13 cellular contexts compared by ENCODE assay signal in genomic region chr17:65062168-65062915, GRCh38. TPM values are rescaled to one million over a fixed set of nuclear protein-coding genes. Genes with fewer than 3 reads are reported as not detected.
DNase-seq lines count a peak whose midpoint lies in the region; ATAC-seq and TF ChIP-seq lines count a peak whose summit lies in the region.
"Had no signal": no experiment of that assay in that cellular context is flagged by ENCODE, and none has a peak within 500 bp of the region (broad histone marks: within the 10 kb centered on the region; RNA-seq: fewer than 3 reads in every experiment).

No MANE protein-coding gene starts in this region.

- H3K36me3 Mint-ChIP-seq in central memory CD8-positive, alpha-beta T cell (ENCODE audit: insufficient read depth): peaks cover 2% of the 10 kb centered on the region
- no peaks in the 10 kb centered on the region for H3K36me3 Mint-ChIP-seq in CD4-positive, alpha-beta T cell (ENCODE audit: low read depth)
- H3K36me3 Mint-ChIP-seq: activated naive CD8-positive, alpha-beta T cell had no signal

- H3K27ac ChIP-seq in left lung (peak overlapping the region in 1 of 2 donors; percentile 43), subcutaneous abdominal adipose tissue (ENCODE audit: low read depth, low read length) (peak overlapping the region; percentile 47), A673 (ENCODE audit: low read depth, low read length, poor library complexity, severe bottlenecking) (no peak overlapping the region)
- no peak overlapping the region for H3K27ac ChIP-seq in CD4-positive, alpha-beta T cell (ENCODE audit: low read depth, low read length)

- H3K36me3 ChIP-seq in left lung (no peaks in the 10 kb centered on the region), subcutaneous abdominal adipose tissue (ENCODE audit: control insufficient read depth in 5 of 5, insufficient read depth in 5 of 5, low read length in 5 of 5) (no peaks in the 10 kb centered on the region), A673 (ENCODE audit: insufficient read depth, low read length, poor library complexity, severe bottlenecking) (no peaks in the 10 kb centered on the region)

- H3K4me3 ChIP-seq in left lung (no peak overlapping the region), subcutaneous abdominal adipose tissue (ENCODE audit: low read depth in 1 of 5, low read length in 5 of 5) (no peak overlapping the region), A673 (ENCODE audit: low read depth, low read length, poor library complexity, severe bottlenecking) (no peak overlapping the region)

- no peaks in the 10 kb centered on the region for H3K9me3 ChIP-seq in left lung
- no peaks in the 10 kb centered on the region for H3K9me3 ChIP-seq in subcutaneous abdominal adipose tissue (ENCODE audit: control insufficient read depth in 5 of 5, low read length in 5 of 5)
- H3K9me3 ChIP-seq in A673 (ENCODE audit: low read depth, low read length, poor library complexity, severe bottlenecking): no peaks in the 10 kb centered on the region
- H3K9me3 ChIP-seq in CD4-positive, alpha-beta T cell (ENCODE audit: control insufficient read depth, low read length): no peaks in the 10 kb centered on the region

- peak; percentile 18 for DNase-seq in MV-4-11 (lab: John Stamatoyannopoulos, UW)
- no peak for DNase-seq in central memory CD8-positive, alpha-beta T cell (ENCODE audit: low spot score in 2 of 2)
- DNase-seq in left lung: no peak
- DNase-seq in activated CD8-positive, alpha-beta memory T cell treated with anti-CD3 and anti-CD28 coated beads, Interleukin-2, amount 50 U/mL, for 4 hours: no peak
- DNase-seq in A673 (ENCODE audit: low spot score): no peak
- no peak for DNase-seq in CD4-positive, alpha-beta T cell
- DNase-seq in NK-92 treated with Interleukin-12 subunit alpha and Interleukin-12 subunit beta, amount 100 ng/mL, for 24 hours (lab: John Stamatoyannopoulos, UW): no peak
- DNase-seq: activated CD4-positive, alpha-beta T cell treated with anti-CD3 and anti-CD28 coated beads, Interleukin-2, amount 50 U/mL, for 4 hours; DMS53; NCI-H1436 treated with DMSO at 0.1 percent for 48 hours had no signal

- H3K4me1 ChIP-seq in left lung (peaks cover 5 to 69% of the 10 kb centered on the region in 2 donors), subcutaneous abdominal adipose tissue (ENCODE audit: control insufficient read depth in 5 of 5, insufficient read depth in 5 of 5, low read length in 5 of 5) (peaks cover 4 to 34% (median 25%) of the 10 kb centered on the region in 5 donors), A673 (ENCODE audit: insufficient read depth, low read length, poor library complexity, severe bottlenecking) (peaks cover 13% of the 10 kb centered on the region)

- intact Hi-C loops in left lung (cut with DNase I) (no loop called here), A673 (cut with micrococcal nuclease; ENCODE audit: unreplicated experiment) (no loop called here)
- intact Hi-C loops in CD4-positive, alpha-beta T cell (cut with DNase I, micrococcal nuclease): no loop called here

- H3K27me3 ChIP-seq in left lung (no peaks in the 10 kb centered on the region), subcutaneous abdominal adipose tissue (ENCODE audit: control insufficient read depth in 5 of 5, insufficient read depth in 4 of 5, low read length in 5 of 5) (no peaks in the 10 kb centered on the region), A673 (replicated peaks; ENCODE audit: insufficient read depth, low read depth, low read length, poor library complexity) (no peaks in the 10 kb centered on the region)
- no peaks in the 10 kb centered on the region for H3K27me3 ChIP-seq in CD4-positive, alpha-beta T cell (ENCODE audit: control insufficient read depth, insufficient read depth, low read length)

- no peak overlapping the region for H3K4me3 Mint-ChIP-seq in central memory CD8-positive, alpha-beta T cell
- no peak overlapping the region for H3K4me3 Mint-ChIP-seq in CD4-positive, alpha-beta T cell
- H3K4me3 Mint-ChIP-seq: activated naive CD8-positive, alpha-beta T cell had no signal

- H3K27me3 Mint-ChIP-seq in central memory CD8-positive, alpha-beta T cell: no peaks in the 10 kb centered on the region
- no peaks in the 10 kb centered on the region for H3K27me3 Mint-ChIP-seq in CD4-positive, alpha-beta T cell
- H3K27me3 Mint-ChIP-seq: activated naive CD8-positive, alpha-beta T cell had no signal

- no TSS peak for BruUV-seq in A673 (replicated peaks; lab: Mats Ljungman, UMichigan)

- ATAC-seq in central memory CD8-positive, alpha-beta T cell (replicated peaks; ENCODE audit: extremely low read depth, poor library complexity, severe bottlenecking): no peak
- ATAC-seq in left lung: peak; percentile 33
- ATAC-seq in CD4-positive, alpha-beta T cell (ENCODE audit: poor library complexity): no peak
- ATAC-seq: Panc1 had no signal

- TF ChIP-seq CTCF in left lung (IDR thresholded peaks at IDR 0.05): no peak
- no peak for TF ChIP-seq CTCF in A673 (conservative IDR thresholded peaks at IDR 0.05; ENCODE audit: low read depth, low read length)
- no peak for TF ChIP-seq CTCF in CD4-positive, alpha-beta T cell (IDR thresholded peaks at IDR 0.05)

- H3K27ac Mint-ChIP-seq in central memory CD8-positive, alpha-beta T cell (ENCODE audit: low read depth): peak overlapping the region; percentile 22
- no peak overlapping the region for H3K27ac Mint-ChIP-seq in CD4-positive, alpha-beta T cell
- H3K27ac Mint-ChIP-seq: activated naive CD8-positive, alpha-beta T cell had no signal

- H3K9ac ChIP-seq in subcutaneous abdominal adipose tissue (ENCODE audit: low read length in 5 of 5): no peak overlapping the region

- H3K9me3 Mint-ChIP-seq in central memory CD8-positive, alpha-beta T cell: no peaks in the 10 kb centered on the region
- H3K9me3 Mint-ChIP-seq in CD4-positive, alpha-beta T cell: no peaks in the 10 kb centered on the region

- POLR2A ChIA-PET in A673 (lab: Charles Lee; ENCODE audit: low non-redundant PET): no interaction called here
- POLR2A ChIA-PET in CD4-positive, alpha-beta T cell (lab: Charles Lee): no interaction called here

- CTCF ChIA-PET in A673 (lab: Charles Lee): no interaction called here
- CTCF ChIA-PET in CD4-positive, alpha-beta T cell (lab: Charles Lee): interaction anchor here (1.1 to 1.7 kb wide), 2 partner anchors 38 kb away, joined by 3 to 4 read pairs; no protein-coding TSS in a partner anchor

- peaks cover 12% of the 10 kb centered on the region for H3K4me1 Mint-ChIP-seq in central memory CD8-positive, alpha-beta T cell
- H3K4me1 Mint-ChIP-seq in CD4-positive, alpha-beta T cell (ENCODE audit: low read depth): no peaks in the 10 kb centered on the region

RNA-seq across cellular contexts. Expression of gene GNA13, which starts 5.8 kb away (rescaled TPM):
- total RNA-seq in left lung (10 to 100 TPM; 41.5 to 55.0 TPM), A673 (2021) (39.2 and 41.2 TPM in 2 replicates)
- 100 to 1,000 TPM; 128 to 131 TPM for total RNA-seq in CD4-positive, alpha-beta T cell
